In the genomic region with DNA sequence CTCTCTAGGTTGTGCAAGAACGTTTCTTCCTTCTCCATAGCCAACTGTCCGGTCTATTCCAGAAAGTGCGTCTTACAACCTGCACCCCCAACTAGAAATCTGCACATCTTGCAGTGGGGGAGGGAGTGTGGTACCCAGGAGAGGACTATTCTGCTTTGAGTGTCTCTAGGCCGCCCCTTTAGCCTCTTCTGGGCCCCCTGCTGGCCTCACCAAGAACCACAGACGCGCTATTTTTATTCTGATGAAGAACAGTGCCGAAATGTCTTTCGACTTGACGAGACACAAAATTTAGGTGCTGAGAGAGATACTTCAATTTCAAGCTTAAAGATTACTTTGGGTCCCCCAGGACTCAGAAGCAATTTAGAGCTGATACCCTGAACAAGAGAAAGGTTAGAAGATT, we compare ENCODE assay signal across 1 cellular context.
TF ChIP-seq lines count a peak whose summit lies in the region.

No MANE protein-coding gene starts in this region.

TF ChIP-seq in K562, 482 proteins besides CTCF, POLR2A, EP300 and RAD21:
- TF ChIP-seq TBL1XR1 (IDR thresholded peaks at IDR 0.05; ENCODE audit: low read length in 2 of 2), result no peak
- no peak for TF ChIP-seq CBX8 (IDR thresholded peaks at IDR 0.05; ENCODE audit: borderline replicate concordance, extremely low read depth, low read depth, low read length, poor library complexity, severe bottlenecking)
- TF ChIP-seq GABPB1 (CRISPR knock-in tag; IDR thresholded peaks at IDR 0.05), result no peak
- TF ChIP-seq, protein P1, sequence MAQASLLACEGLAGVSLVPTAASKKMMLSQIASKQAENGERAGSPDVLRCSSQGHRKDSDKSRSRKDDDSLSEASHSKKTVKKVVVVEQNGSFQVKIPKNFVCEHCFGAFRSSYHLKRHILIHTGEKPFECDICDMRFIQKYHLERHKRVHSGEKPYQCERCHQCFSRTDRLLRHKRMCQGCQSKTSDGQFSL (CRISPR knock-in tag; IDR thresholded peaks at IDR 0.05), result no peak
- TF ChIP-seq, protein P1 (tag; IDR thresholded peaks at IDR 0.05), result no peak
- no peak for TF ChIP-seq ZNF584 (CRISPR knock-in tag; IDR thresholded peaks at IDR 0.05; ENCODE audit: low read depth)
